In the genomic region with DNA sequence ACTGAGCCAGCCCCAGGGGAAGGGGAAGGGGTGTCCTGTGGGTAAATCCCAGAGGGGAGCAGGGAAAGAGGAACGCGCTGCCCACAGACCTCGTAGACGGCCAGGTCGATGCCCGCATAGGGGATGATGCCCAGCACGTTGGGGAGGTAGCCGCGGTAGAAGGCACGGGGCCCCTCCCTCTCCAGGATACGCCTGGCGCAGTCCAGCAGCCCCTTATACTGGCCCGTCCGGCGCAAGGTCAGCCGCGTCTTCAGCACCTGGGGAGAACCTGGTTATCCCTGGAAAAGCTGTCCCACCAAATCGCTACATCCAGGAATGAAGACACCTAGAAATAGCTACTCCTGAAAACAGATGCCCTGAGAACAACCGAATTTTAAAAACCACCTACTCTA, we compare ENCODE assay signal across 32 cellular contexts. TPM values are rescaled to one million over a fixed set of nuclear protein-coding genes. Genes with fewer than 3 reads are reported as not detected.
"Had no signal": no experiment of that assay in that cellular context is flagged by ENCODE, and none has a peak within 500 bp of the region (broad histone marks: within the 10 kb centered on the region; RNA-seq: fewer than 3 reads in every experiment).

No MANE protein-coding gene starts in this region.

- H3K27ac Mint-ChIP-seq: dendritic cell treated with granulocyte-macrophage colony-stimulating factor and Interleukin-4, amounts not matched to agents 40 ng/mL and 50 ng/mL, for 4 days; effector memory CD8-positive, alpha-beta T cell; endodermal cell; mesothelial cell of epicardium had no signal

- H3K27me3 ChIP-seq: colonic mucosa, esophagus squamous epithelium, gastrocnemius medialis, heart right ventricle, left lung had no signal

- H3K4me3 ChIP-seq: colonic mucosa, esophagus squamous epithelium, gastrocnemius medialis, heart right ventricle, left lung, lower lobe of right lung, mucosa of descending colon had no signal

- ATAC-seq: effector memory CD8-positive, alpha-beta T cell; esophagus mucosa; gastrocnemius medialis; heart right ventricle; left cardiac atrium; left lung; left ventricle myocardium superior; lower lobe of right lung; mucosa of descending colon; naive thymus-derived CD4-positive, alpha-beta T cell had no signal

- H3K27me3 Mint-ChIP-seq: effector memory CD8-positive, alpha-beta T cell; naive thymus-derived CD4-positive, alpha-beta T cell had no signal

- DNase-seq: colonic mucosa; cortex of kidney; effector CD8-positive, alpha-beta T cell; effector memory CD8-positive, alpha-beta T cell; endodermal cell; erythroblast; esophagus squamous epithelium; foreskin fibroblast; foreskin melanocyte; gastrocnemius medialis; glutamatergic neuron; head of caudate nucleus; heart right ventricle; hippocampal formation; left cardiac atrium; left lung; left ventricle myocardium superior; lower lobe of right lung; mesendoderm; mucosa of descending colon; naive thymus-derived CD4-positive, alpha-beta T cell had no signal

- FAIRE-seq: endometrium, islet of Langerhans, keratinocyte had no signal

- H3K27ac ChIP-seq: colonic mucosa, epithelial cell of prostate, esophagus squamous epithelium, gastrocnemius medialis, heart right ventricle, left lung, lower lobe of right lung had no signal

- H3K4me1 ChIP-seq: colonic mucosa, gastrocnemius medialis, heart right ventricle, left lung, lower lobe of right lung had no signal

- H3K9me3 Mint-ChIP-seq: effector memory CD8-positive, alpha-beta T cell had no signal

- H3K9me3 ChIP-seq: colonic mucosa, gastrocnemius medialis had no signal

- H3K4me3 Mint-ChIP-seq: dendritic cell treated with granulocyte-macrophage colony-stimulating factor and Interleukin-4, amounts not matched to agents 40 ng/mL and 50 ng/mL, for 4 days; effector memory CD8-positive, alpha-beta T cell; endodermal cell; mesothelial cell of epicardium; naive thymus-derived CD4-positive, alpha-beta T cell had no signal

- H3K4me1 Mint-ChIP-seq: endodermal cell; mesothelial cell of epicardium; naive thymus-derived CD4-positive, alpha-beta T cell had no signal

RNA-seq across cellular contexts. Expression of gene CRB3, which starts 11.9 kb away (rescaled TPM):
- total RNA-seq: dermis microvascular lymphatic vessel endothelial cell, glomerular endothelial cell, heart right ventricle, left cardiac atrium, left ventricle myocardium superior, lung microvascular endothelial cell had no signal

RNA-seq across cellular contexts. Expression of gene SLC25A41, which starts 18.7 kb away (rescaled TPM):
- total RNA-seq: kidney epithelial cell, lower lobe of right lung, lung microvascular endothelial cell had no signal
- polyA plus RNA-seq: keratinocyte; naive thymus-derived CD4-positive, alpha-beta T cell had no signal

RNA-seq across cellular contexts. Expression of gene DENND1C, which starts 29.4 kb away (rescaled TPM):
- total RNA-seq: dermis microvascular lymphatic vessel endothelial cell, glomerular endothelial cell, lung microvascular endothelial cell had no signal
